1 cellular context compared by ENCODE assay signal in genomic region chr7:21532487-21532886, GRCh38. TPM values are rescaled to one million over a fixed set of nuclear protein-coding genes. Genes with fewer than 3 reads are reported as not detected.
"Had no signal": no experiment of that assay in that cellular context is flagged by ENCODE, and none has a peak within 500 bp of the region (broad histone marks: within the 10 kb centered on the region; RNA-seq: fewer than 3 reads in every experiment).

No MANE protein-coding gene starts in this region.

RNA-seq across cellular contexts. Expression of gene DNAH11, which starts 10.4 kb away (rescaled TPM):
- total RNA-seq: foreskin keratinocyte had no signal
